8 cellular contexts compared by ENCODE assay signal in the genomic region with DNA sequence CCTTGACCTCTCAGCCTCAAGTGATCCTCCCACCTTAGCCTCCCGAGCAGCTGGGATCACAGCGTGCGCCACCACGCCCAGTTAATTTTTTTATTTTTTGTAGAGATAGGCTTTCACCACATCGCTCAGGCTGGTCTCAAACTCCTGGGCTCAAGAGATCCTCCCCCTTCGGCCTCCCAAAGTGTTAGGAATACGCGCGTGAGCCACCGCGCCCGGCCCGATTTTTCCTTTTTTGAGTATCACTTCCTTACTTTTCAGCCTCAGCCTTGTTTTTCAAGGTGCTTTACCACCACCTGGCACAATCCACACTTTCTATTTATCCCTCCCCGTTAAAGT. TPM values are rescaled to one million over a fixed set of nuclear protein-coding genes. Genes with fewer than 3 reads are reported as not detected.
DNase-seq lines count a peak whose midpoint lies in the region; ATAC-seq and TF ChIP-seq lines count a peak whose summit lies in the region.

No MANE protein-coding gene starts in this region.

- peak overlapping the region; percentile 79 for H3K27ac Mint-ChIP-seq in activated CD8-positive, alpha-beta T cell treated with anti-CD3 and anti-CD28 coated beads for 36 hours
- H3K27ac Mint-ChIP-seq in stimulated activated naive B cell treated with anti-CD40 and anti-IgM and Interleukin-4, amounts not matched to agents 10 μg/mL and 1 μg/mL and 100 μg/mL, for 72 hours: peak overlapping the region; percentile 95

- intact Hi-C loops in activated CD8-positive, alpha-beta T cell treated with anti-CD3 and anti-CD28 coated beads for 36 hours (cut with micrococcal nuclease): no loop called here

- peaks cover 2% of the 10 kb centered on the region for H3K4me1 ChIP-seq in iPS-15b (ENCODE audit: control insufficient read depth, insufficient read depth, low read length)

- peak overlapping the region; percentile 85 for H3K4me3 ChIP-seq in iPS-15b (ENCODE audit: low read depth, low read length)

- H3K27me3 ChIP-seq in iPS-15b (ENCODE audit: control insufficient read depth, insufficient read depth, low read length): peaks cover 49% of the 10 kb centered on the region

- peaks cover 38% of the 10 kb centered on the region for H3K4me1 Mint-ChIP-seq in activated CD8-positive, alpha-beta T cell treated with anti-CD3 and anti-CD28 coated beads for 36 hours (ENCODE audit: low read depth)
- peaks cover 20 to 31% of the 10 kb centered on the region in 2 donors for H3K4me1 Mint-ChIP-seq in stimulated activated naive B cell treated with anti-CD40 and anti-IgM and Interleukin-4, amounts not matched to agents 10 μg/mL and 1 μg/mL and 100 μg/mL, for 72 hours

- H3K9ac ChIP-seq in iPS-15b (ENCODE audit: low read depth, low read length): no peak overlapping the region

- no peaks in the 10 kb centered on the region for H3K9me3 ChIP-seq in iPS-15b (ENCODE audit: control insufficient read depth, insufficient read depth, low read length)

- H3K36me3 ChIP-seq in iPS-15b (ENCODE audit: control insufficient read depth, insufficient read depth, low read length): no peaks in the 10 kb centered on the region

- POLR2A ChIA-PET in activated CD8-positive, alpha-beta T cell treated with anti-CD3 and anti-CD28 coated beads for 36 hours (lab: Charles Lee): interaction anchor here (1.1 to 3.4 kb wide), 3 partner anchors 11 to 20 kb away, joined by 3 to 14 read pairs (median 11); no protein-coding TSS in a partner anchor

- peak overlapping the region; percentile 74 for H3K4me3 Mint-ChIP-seq in activated CD8-positive, alpha-beta T cell treated with anti-CD3 and anti-CD28 coated beads for 36 hours
- peak overlapping the region; percentile 82 to 84 for H3K4me3 Mint-ChIP-seq in stimulated activated naive B cell treated with anti-CD40 and anti-IgM and Interleukin-4, amounts not matched to agents 10 μg/mL and 1 μg/mL and 100 μg/mL, for 72 hours

- TF ChIP-seq CTCF in activated CD8-positive, alpha-beta T cell treated with anti-CD3 and anti-CD28 coated beads for 36 hours (IDR thresholded peaks at IDR 0.05): no peak

- DNase-seq in NCI-H2227 (lab: John Stamatoyannopoulos, UW; ENCODE audit: unreplicated experiment) (peak; percentile 3), NCI-H2227 treated with DMSO at 0.1 percent for 48 hours (lab: John Stamatoyannopoulos, UW) (no peak), iPS-NIHi7 (ENCODE audit: extremely low spot score) (no peak), NCI-H510A treated with DMSO at 0.1 percent for 48 hours (lab: John Stamatoyannopoulos, UW) (no peak), NOMO-1 treated with DMSO at 0.1 percent for 48 hours (lab: John Stamatoyannopoulos, UW; ENCODE audit: unreplicated experiment) (no peak)
- DNase-seq in activated CD8-positive, alpha-beta T cell treated with anti-CD3 and anti-CD28 coated beads for 36 hours: no peak
- DNase-seq in stimulated activated naive B cell treated with anti-CD40 and anti-IgM and Interleukin-4, amounts not matched to agents 10 μg/mL and 1 μg/mL and 100 μg/mL, for 72 hours: no peak

- H3K27me3 Mint-ChIP-seq in activated CD8-positive, alpha-beta T cell treated with anti-CD3 and anti-CD28 coated beads for 36 hours: no peaks in the 10 kb centered on the region
- no peaks in the 10 kb centered on the region for H3K27me3 Mint-ChIP-seq in stimulated activated naive B cell treated with anti-CD40 and anti-IgM and Interleukin-4, amounts not matched to agents 10 μg/mL and 1 μg/mL and 100 μg/mL, for 72 hours

- ATAC-seq in activated CD8-positive, alpha-beta T cell treated with anti-CD3 and anti-CD28 coated beads for 36 hours: no peak
- no peak for ATAC-seq in stimulated activated naive B cell treated with anti-CD40 and anti-IgM and Interleukin-4, amounts not matched to agents 10 μg/mL and 1 μg/mL and 100 μg/mL, for 72 hours (replicated peaks)

- CTCF ChIA-PET in activated CD8-positive, alpha-beta T cell treated with anti-CD3 and anti-CD28 coated beads for 36 hours (lab: Charles Lee): interaction anchor here (1.3 kb wide), 1 partner anchor 20 kb away, joined by 4 read pairs; no protein-coding TSS in a partner anchor

- no peaks in the 10 kb centered on the region for H3K9me3 Mint-ChIP-seq in activated CD8-positive, alpha-beta T cell treated with anti-CD3 and anti-CD28 coated beads for 36 hours
- peaks cover 0 to 2% of the 10 kb centered on the region in 2 donors for H3K9me3 Mint-ChIP-seq in stimulated activated naive B cell treated with anti-CD40 and anti-IgM and Interleukin-4, amounts not matched to agents 10 μg/mL and 1 μg/mL and 100 μg/mL, for 72 hours

- H3K36me3 Mint-ChIP-seq in activated CD8-positive, alpha-beta T cell treated with anti-CD3 and anti-CD28 coated beads for 36 hours (ENCODE audit: low read depth): peaks cover 33% of the 10 kb centered on the region
- H3K36me3 Mint-ChIP-seq in stimulated activated naive B cell treated with anti-CD40 and anti-IgM and Interleukin-4, amounts not matched to agents 10 μg/mL and 1 μg/mL and 100 μg/mL, for 72 hours: peaks cover 8 to 24% of the 10 kb centered on the region in 2 donors

RNA-seq across cellular contexts. Expression of a gene that starts 0.8 kb away (rescaled TPM):
- 10 to 100 TPM; 19.4 to 20.7 TPM for total RNA-seq in activated CD8-positive, alpha-beta T cell treated with anti-CD3 and anti-CD28 coated beads for 36 hours

RNA-seq across cellular contexts. Expression of a gene that starts 54.2 kb away (rescaled TPM):
- 100 to 1,000 TPM; 207 to 210 TPM for total RNA-seq in activated CD8-positive, alpha-beta T cell treated with anti-CD3 and anti-CD28 coated beads for 36 hours
